In genomic region chr11:13216019-13217006, GRCh38 we compare ENCODE assay signal across 8 cellular contexts.
DNase-seq lines count a peak whose midpoint lies in the region; ATAC-seq, FAIRE-seq and TF ChIP-seq lines count a peak whose summit lies in the region.

No MANE protein-coding gene starts in this region.

- H3K27me3 ChIP-seq in left ventricle myocardium inferior (ENCODE audit: low read depth): peaks cover 16% of the 10 kb centered on the region

- in situ Hi-C loops in GM13977 (cut with MboI; ENCODE audit: low pct_unique_long_range_greater_than_20kb, low sequenced_read_pairs, unreplicated experiment): no loop called here

- TF ChIP-seq CTCF in kidney (IDR thresholded peaks at IDR 0.05; ENCODE audit: borderline replicate concordance, extremely low read depth, insufficient read depth) (no peak), GM13977 (IDR thresholded peaks at IDR 0.05; ENCODE audit: extremely low read depth, insufficient read depth, missing control alignments) (no peak), left ventricle myocardium inferior (IDR thresholded peaks at IDR 0.05; ENCODE audit: borderline replicate concordance) (no peak)

- no peaks in the 10 kb centered on the region for H3K36me3 ChIP-seq in kidney (ENCODE audit: control insufficient read depth in 1 of 2, insufficient read depth in 2 of 2, low read length in 2 of 2)
- no peaks in the 10 kb centered on the region for H3K36me3 ChIP-seq in left ventricle myocardium inferior

- H3K27ac ChIP-seq in kidney (ENCODE audit: low read depth in 2 of 2, low read length in 2 of 2): no peak overlapping the region
- H3K27ac ChIP-seq in left ventricle myocardium inferior (replicated peaks): no peak overlapping the region

- intact Hi-C loops in kidney (cut with DNase I) (loop anchor here (10.0 kb wide), 1 partner anchor 118 kb away; no protein-coding TSS in a partner anchor), left ventricle myocardium inferior (cut with micrococcal nuclease) (no loop called here)

- no peak for FAIRE-seq in kidney (lab: Jason Lieb, UNC)

- no peak overlapping the region for H3K9ac ChIP-seq in kidney (ENCODE audit: low read length in 2 of 2)

- DNase-seq in 8988T (peak; percentile 76), HCEC 1CT (peak; percentile 99), UCSD-AML1 (lab: John Stamatoyannopoulos, UW; ENCODE audit: unreplicated experiment) (peak; percentile 56), kidney (peak; percentile 71), GM13977 (ENCODE audit: low spot score) (no peak), left ventricle myocardium inferior (no peak)

- H3K4me3 ChIP-seq in kidney (ENCODE audit: low read length in 2 of 2): no peak overlapping the region
- H3K4me3 ChIP-seq in left ventricle myocardium inferior: no peak overlapping the region

- no peaks in the 10 kb centered on the region for H3K4me1 ChIP-seq in kidney (ENCODE audit: control insufficient read depth in 1 of 2, insufficient read depth in 1 of 2, low read depth in 1 of 2, low read length in 2 of 2)
- H3K4me1 ChIP-seq in left ventricle myocardium inferior: no peaks in the 10 kb centered on the region

- H3K9me3 ChIP-seq in kidney (ENCODE audit: control insufficient read depth in 1 of 2, low read length in 2 of 2) (no peaks in the 10 kb centered on the region), left ventricle myocardium inferior (replicated peaks) (no peaks in the 10 kb centered on the region)

- ATAC-seq in HG03045 (IDR thresholded peaks at IDR 0.05; ENCODE audit: unreplicated experiment) (no peak), GM21717 (IDR thresholded peaks at IDR 0.05; ENCODE audit: unreplicated experiment) (no peak)

Comparison
In these comparisons a context has a peak if more than half of its experiments do, and no peak if none do; other contexts are left out.
1. DNase-seq: peak in 8988T (single experiment), HCEC 1CT (single experiment), UCSD-AML1 (single experiment) and kidney (single experiment); none in GM13977 (single experiment) and left ventricle myocardium inferior (single experiment).